ENCODE assay signal across 16 cellular contexts in genomic region chr6:161215193-161215592, GRCh38. TPM values are rescaled to one million over a fixed set of nuclear protein-coding genes. Genes with fewer than 3 reads are reported as not detected.
A peak's percentile ranks its signal among the peaks of the same experiment; 100 is the strongest.
DNase-seq lines count a peak whose midpoint lies in the region; ATAC-seq, FAIRE-seq and TF ChIP-seq lines count a peak whose summit lies in the region.
"Had no signal": no experiment of that assay in that cellular context is flagged by ENCODE, and none has a peak within 500 bp of the region (broad histone marks: within the 10 kb centered on the region; RNA-seq: fewer than 3 reads in every experiment).

No MANE protein-coding gene starts in this region.

- no peak overlapping the region for H2AFZ ChIP-seq in HepG2 (ENCODE audit: low read length)

- H3K27me3 ChIP-seq in HepG2 (ENCODE audit: control insufficient read depth in 1 of 2, insufficient read depth in 2 of 2, low read length in 2 of 2) = peaks cover 0 to 12% of the 10 kb centered on the region in 2 experiments; a peak in 1 of 5 replicates

- H3K9ac ChIP-seq in HepG2 (ENCODE audit: insufficient read depth, low read depth, low read length) = no peak overlapping the region

- POLR2A ChIA-PET in HepG2 (lab: Yijun Ruan, JAX) = no interaction called here

- no peak for FAIRE-seq in HepG2 (lab: Jason Lieb, UNC)
- FAIRE-seq: small intestine had no signal

- ATAC-seq in HepG2 = peak; percentile 38; the same call in 1 of the 3 replicates

- no peaks in the 10 kb centered on the region for H3K36me3 ChIP-seq in HepG2 (replicated peaks in 1 of 2; ENCODE audit: control insufficient read depth in 1 of 2, insufficient read depth in 2 of 2, low read length in 2 of 2)

- peaks cover 37% of the 10 kb centered on the region for H3K9me3 ChIP-seq in HepG2 (ENCODE audit: low read length)

- no peak for TF ChIP-seq POLR2A in HepG2 (IDR thresholded peaks at IDR 0.05; ENCODE audit: insufficient read depth in 1 of 2, low read depth in 2 of 2, low read length in 2 of 2)

- no peaks in the 10 kb centered on the region for H3K79me2 ChIP-seq in HepG2 (ENCODE audit: insufficient read depth, low read length)

- peaks cover 4% of the 10 kb centered on the region; the same call in 1 of the 2 replicates for H3K4me1 ChIP-seq in HepG2 (ENCODE audit: insufficient read depth, low read length)

- no peak for TF ChIP-seq RAD21 in HepG2 (CRISPR knock-in tag; IDR thresholded peaks at IDR 0.05)

- TF ChIP-seq EP300 in HepG2 (IDR thresholded peaks at IDR 0.05; ENCODE audit: low read depth in 2 of 2, low read length in 2 of 2) = no peak
- TF ChIP-seq EP300 in HepG2 (CRISPR knock-in tag; IDR thresholded peaks at IDR 0.05; ENCODE audit: borderline replicate concordance) = no peak

- H4K20me1 ChIP-seq in HepG2 (ENCODE audit: insufficient read depth, low read length) = no peaks in the 10 kb centered on the region

- WGBS in HepG2 (ENCODE audit: low lambda C conversion rate) = 20% methylated on average over 4 of the region's 4 CpGs

- no peak overlapping the region for H3K4me3 ChIP-seq in AG10803 (ENCODE audit: low read length)
- H3K4me3 ChIP-seq in cardiac fibroblast (replicated peaks in 1 of 2; ENCODE audit: low read depth in 2 of 2, low read length in 2 of 2) = no peak overlapping the region
- no peak overlapping the region for H3K4me3 ChIP-seq in HepG2 (replicated peaks in 1 of 3; ENCODE audit: insufficient read depth in 1 of 3, low read depth in 2 of 3, low read length in 3 of 3)

- no TSS peak for BruUV-seq in HepG2 (replicated peaks; lab: Mats Ljungman, UMichigan)

- intact Hi-C loops in HepG2 (cut with micrococcal nuclease; ENCODE audit: unreplicated experiment) = no loop called here

- no peak for TF ChIP-seq CTCF in AG10803 (conservative IDR thresholded peaks at IDR 0.05; ENCODE audit: low read length)
- TF ChIP-seq CTCF in cardiac fibroblast (IDR thresholded peaks at IDR 0.05; ENCODE audit: low read depth, low read length) = no peak
- no peak for TF ChIP-seq CTCF in HepG2 (CRISPR knock-in tag; IDR thresholded peaks at IDR 0.05)

- H3K27ac ChIP-seq in HepG2 (ENCODE audit: extremely low read length, insufficient read depth, low read length) = no peak overlapping the region
- H3K27ac ChIP-seq: C4-2B had no signal

- CTCF ChIA-PET in HepG2 (lab: Yijun Ruan, JAX; ENCODE audit: low intra/inter-chr PET ratio, low total read pairs) = no interaction called here

- DNase-seq in AG10803 (ENCODE audit: low read depth) (peak; percentile 98), NCI-H2029 (lab: John Stamatoyannopoulos, UW) (peak; percentile 33), cardiac fibroblast (ENCODE audit: low read depth in 2 of 2) (peak; percentile 92 to 97), HepG2 (ENCODE audit: low spot score) (peak; percentile 13), NCI-H2227 treated with DMSO at 0.1 percent for 48 hours (lab: John Stamatoyannopoulos, UW) (no peak), SIG-M5 treated with dmso at 0.1 percent for 504 hours (lab: John Stamatoyannopoulos, UW; ENCODE audit: unreplicated experiment) (no peak), retina (no peak), Kasumi-1 (lab: John Stamatoyannopoulos, UW) (no peak)
- DNase-seq: activated naive CD8-positive, alpha-beta T cell treated with anti-CD3 and anti-CD28 coated beads for 36 hours; effector memory CD4-positive, alpha-beta T cell; GF-D8; naive B cell; NK-92 treated with Interleukin-12 subunit alpha and Interleukin-12 subunit beta, amount 100 ng/mL, for 24 hours; small intestine; T-helper 1 cell had no signal

- H3K4me2 ChIP-seq in HepG2 (ENCODE audit: low read depth, low read length) = no peak overlapping the region

- in situ Hi-C loops in HepG2 (cut with HindIII; ENCODE audit: extremely low pct_ligation_motif_present, low pct_unique_long_range_greater_than_20kb) = no loop called here

TF ChIP-seq in HepG2, 621 proteins besides CTCF, POLR2A, EP300 and RAD21:
- TF ChIP-seq, protein P1, sequence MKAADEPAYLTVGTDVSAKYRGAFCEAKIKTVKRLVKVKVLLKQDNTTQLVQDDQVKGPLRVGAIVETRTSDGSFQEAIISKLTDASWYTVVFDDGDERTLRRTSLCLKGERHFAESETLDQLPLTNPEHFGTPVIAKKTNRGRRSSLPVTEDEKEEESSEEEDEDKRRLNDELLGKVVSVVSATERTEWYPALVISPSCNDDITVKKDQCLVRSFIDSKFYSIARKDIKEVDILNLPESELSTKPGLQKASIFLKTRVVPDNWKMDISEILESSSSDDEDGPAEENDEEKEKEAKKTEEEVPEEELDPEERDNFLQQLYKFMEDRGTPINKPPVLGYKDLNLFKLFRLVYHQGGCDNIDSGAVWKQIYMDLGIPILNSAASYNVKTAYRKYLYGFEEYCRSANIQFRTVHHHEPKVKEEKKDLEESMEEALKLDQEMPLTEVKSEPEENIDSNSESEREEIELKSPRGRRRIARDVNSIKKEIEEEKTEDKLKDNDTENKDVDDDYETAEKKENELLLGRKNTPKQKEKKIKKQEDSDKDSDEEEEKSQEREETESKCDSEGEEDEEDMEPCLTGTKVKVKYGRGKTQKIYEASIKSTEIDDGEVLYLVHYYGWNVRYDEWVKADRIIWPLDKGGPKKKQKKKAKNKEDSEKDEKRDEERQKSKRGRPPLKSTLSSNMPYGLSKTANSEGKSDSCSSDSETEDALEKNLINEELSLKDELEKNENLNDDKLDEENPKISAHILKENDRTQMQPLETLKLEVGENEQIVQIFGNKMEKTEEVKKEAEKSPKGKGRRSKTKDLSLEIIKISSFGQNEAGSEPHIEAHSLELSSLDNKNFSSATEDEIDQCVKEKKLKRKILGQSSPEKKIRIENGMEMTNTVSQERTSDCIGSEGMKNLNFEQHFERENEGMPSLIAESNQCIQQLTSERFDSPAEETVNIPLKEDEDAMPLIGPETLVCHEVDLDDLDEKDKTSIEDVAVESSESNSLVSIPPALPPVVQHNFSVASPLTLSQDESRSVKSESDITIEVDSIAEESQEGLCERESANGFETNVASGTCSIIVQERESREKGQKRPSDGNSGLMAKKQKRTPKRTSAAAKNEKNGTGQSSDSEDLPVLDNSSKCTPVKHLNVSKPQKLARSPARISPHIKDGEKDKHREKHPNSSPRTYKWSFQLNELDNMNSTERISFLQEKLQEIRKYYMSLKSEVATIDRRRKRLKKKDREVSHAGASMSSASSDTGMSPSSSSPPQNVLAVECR (CRISPR knock-in tag; IDR thresholded peaks at IDR 0.05; ENCODE audit: borderline replicate concordance) = no peak
- TF ChIP-seq FOSL2 (CRISPR knock-in tag; IDR thresholded peaks at IDR 0.05) = peak; percentile 45; the same call in 1 of the 2 replicates
- no peak for TF ChIP-seq ZFP1 (CRISPR knock-in tag; IDR thresholded peaks at IDR 0.05)

RNA-seq across cellular contexts. Expression of gene AGPAT4, which starts 58.7 kb away (rescaled TPM):
- 0.04 and 0.07 TPM in 2 replicates for total RNA-seq in HepG2 (2016; rRNA removed; fragmentation: Illumina TruSeq; extraction: Trizol)
- total RNA-seq in HepG2 (2016; cell fraction: cytosol; rRNA removed; fragmentation: Illumina TruSeq; extraction: Trizol; ENCODE audit: low read depth) = under 0.01 TPM in 1 of 2 replicates, not detected in the other
- 0.04 TPM in 2 replicates for total RNA-seq in HepG2 (2016; cell fraction: insoluble cytoplasmic fraction; rRNA removed; fragmentation: Illumina TruSeq; extraction: Trizol)
- total RNA-seq in HepG2 (2016; cell fraction: membrane; rRNA removed; fragmentation: Illumina TruSeq; extraction: Trizol) = 0.03 and 0.22 TPM in 2 replicates
- total RNA-seq in HepG2 (2016; cell fraction: nucleus; rRNA removed; fragmentation: Illumina TruSeq; extraction: Trizol) = 0.12 and 0.19 TPM in 2 replicates
- polyA plus RNA-seq in HepG2 (2011; rRNA removed) = 0.13 and 0.20 TPM in 2 replicates
- 0.03 and 0.10 TPM in 2 replicates for polyA plus RNA-seq in HepG2 (2011; cell fraction: cytosol; rRNA removed)
- polyA plus RNA-seq in HepG2 (2011; cell fraction: nucleus; rRNA removed) = 0.39 and 0.40 TPM in 2 replicates
- 0.12 and 0.33 TPM in 2 replicates for polyA plus RNA-seq in HepG2 (2012)
- 0.06 TPM in 1 of 2 replicates, not detected in the other for polyA plus RNA-seq in HepG2 (2016; cell fraction: cytosol; fragmentation: Illumina TruSeq; extraction: Trizol; ENCODE audit: low read depth)
- not detected in 2 replicates for polyA plus RNA-seq in HepG2 (2016; cell fraction: insoluble cytoplasmic fraction; fragmentation: Illumina TruSeq; extraction: Trizol; ENCODE audit: low read depth)
- 0.10 TPM in 1 of 2 replicates, not detected in the other for polyA plus RNA-seq in HepG2 (2016; cell fraction: membrane; fragmentation: Illumina TruSeq; extraction: Trizol; ENCODE audit: low read depth)
- 0.08 and 0.33 TPM in 2 replicates for polyA plus RNA-seq in HepG2 (2016; cell fraction: nucleus; fragmentation: Illumina TruSeq; extraction: Trizol; ENCODE audit: insufficient read depth, low read depth)
- 3.9 TPM in 1 of 2 replicates, not detected in the other for polyA minus RNA-seq in HepG2 (2011; rRNA and poly(A)+ RNA removed; ENCODE audit: low replicate concordance)
- polyA minus RNA-seq in HepG2 (2011; cell fraction: cytosol; rRNA and poly(A)+ RNA removed) = not detected in 2 replicates
- polyA minus RNA-seq in HepG2 (2011; cell fraction: nucleus; rRNA and poly(A)+ RNA removed) = 0.52 and 1.2 TPM in 2 replicates

Comparison
In these comparisons a context has a peak if more than half of its experiments do, and no peak if none do; other contexts are left out.
1. DNase-seq: peak in AG10803 (single experiment), NCI-H2029 (single experiment), cardiac fibroblast (2 of 2) and HepG2 (single experiment); none in NCI-H2227 treated with DMSO at 0.1 percent for 48 hours (single experiment), SIG-M5 treated with dmso at 0.1 percent for 504 hours (single experiment), retina (single experiment) and Kasumi-1 (0 of 2).